In the genomic region with DNA sequence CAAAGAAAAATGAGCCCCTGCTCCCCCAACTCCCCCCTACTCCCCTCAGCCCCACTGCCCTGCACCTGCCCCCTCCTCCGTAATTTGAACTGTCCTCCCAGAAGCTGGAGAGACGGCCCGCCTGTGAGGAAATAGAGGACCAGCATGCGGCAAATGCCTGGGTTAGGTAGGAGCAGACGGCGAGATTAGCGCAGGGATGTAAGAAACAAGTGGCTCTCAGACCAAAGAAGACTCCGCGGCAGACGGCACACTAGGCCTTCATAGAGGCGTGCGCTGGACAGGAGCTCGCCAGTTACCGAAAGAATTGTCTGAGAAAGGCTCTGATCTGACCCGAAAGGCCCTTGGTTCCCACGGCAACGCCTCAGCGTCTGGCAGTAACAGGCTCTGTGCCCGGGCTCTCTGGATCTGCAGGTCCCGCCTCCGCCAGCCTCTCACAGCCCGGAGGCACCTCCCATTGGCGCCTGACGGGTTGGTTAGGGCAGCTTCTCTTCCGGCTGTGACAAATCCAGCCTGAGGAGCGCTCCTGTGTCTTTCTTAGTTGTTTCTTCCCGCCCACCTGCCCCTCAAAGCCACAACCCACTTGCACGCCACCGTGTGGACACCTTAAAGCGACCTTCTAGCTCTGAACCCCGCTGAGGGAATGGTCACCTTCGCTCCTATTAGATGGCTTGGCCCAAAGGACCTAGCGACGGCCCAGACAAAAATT, we compare ENCODE assay signal across 8 cellular contexts. TPM values are rescaled to one million over a fixed set of nuclear protein-coding genes. Genes with fewer than 3 reads are reported as not detected.
A peak's percentile ranks its signal among the peaks of the same experiment; 100 is the strongest.
DNase-seq lines count a peak whose midpoint lies in the region; ATAC-seq and TF ChIP-seq lines count a peak whose summit lies in the region.
"Not testable (repeated sequence)": the region's sequence is repeated elsewhere in the genome, so short reads cannot be mapped to it uniquely, and the experiment has no call there.

No MANE protein-coding gene starts in this region.

- peak in 4 of 7 experiments; percentile 30 to 33 (median 32) for TF ChIP-seq CTCF in body of pancreas (IDR thresholded peaks at IDR 0.05)
- TF ChIP-seq CTCF in fibroblast of mammary gland (conservative IDR thresholded peaks at IDR 0.05; ENCODE audit: control insufficient read depth, insufficient read depth, low read depth, low read length); omental fat pad (IDR thresholded peaks at IDR 0.05); thoracic aorta (IDR thresholded peaks at IDR 0.05): not testable (repeated sequence)

- not testable (repeated sequence) for H3K27ac Mint-ChIP-seq in activated CD4-positive, alpha-beta T cell treated with anti-CD3 and anti-CD28 coated beads for 36 hours

- POLR2A ChIA-PET in activated CD4-positive, alpha-beta T cell treated with anti-CD3 and anti-CD28 coated beads for 36 hours (lab: Charles Lee), result not testable (repeated sequence)

- H3K27ac ChIP-seq in body of pancreas, result peak overlapping the region in 3 of 4 donors; percentile 34 to 68 (median 34)
- not testable (repeated sequence) for H3K27ac ChIP-seq in thoracic aorta

- not testable (repeated sequence) for H3K4me3 Mint-ChIP-seq in activated CD4-positive, alpha-beta T cell treated with anti-CD3 and anti-CD28 coated beads for 36 hours

- WGBS in body of pancreas, 2 donors, result 8% methylated on average over 15 to 26 of the region's 34 CpGs

- H3K9me3 Mint-ChIP-seq in activated CD4-positive, alpha-beta T cell treated with anti-CD3 and anti-CD28 coated beads for 36 hours (ENCODE audit: low read depth), result peaks cover 43% of the 10 kb centered on the region

- not testable (repeated sequence) for TF ChIP-seq POLR2A in body of pancreas (IDR thresholded peaks at IDR 0.05)

- peak; percentile 100 for ATAC-seq in activated CD4-positive, alpha-beta T cell treated with anti-CD3 and anti-CD28 coated beads for 36 hours
- ATAC-seq in body of pancreas, result peak; percentile 97
- peak; percentile 86 for ATAC-seq in omental fat pad (ENCODE audit: low FRiP score)
- not testable (repeated sequence) for ATAC-seq in thoracic aorta (ENCODE audit: insufficient number of reproducible peaks, low FRiP score, low read depth)

- DNase-seq in DMS53 treated with DMSO at 0.1 percent for 48 hours (lab: John Stamatoyannopoulos, UW; ENCODE audit: unreplicated experiment), result peak; percentile 65
- peak; percentile 25 to 69 for DNase-seq in NCI-H1930 (lab: John Stamatoyannopoulos, UW)
- DNase-seq in activated CD4-positive, alpha-beta T cell treated with anti-CD3 and anti-CD28 coated beads for 36 hours, result peak; percentile 62
- DNase-seq in body of pancreas, result peak; percentile 41 to 62 (median 50)
- DNase-seq in fibroblast of mammary gland (ENCODE audit: low read depth), result peak; percentile 21
- DNase-seq in iPS-NIHi7 (ENCODE audit: extremely low spot score), result peak; percentile 12
- DNase-seq in omental fat pad (ENCODE audit: low spot score); thoracic aorta (ENCODE audit: low spot score): not testable (repeated sequence)

- intact Hi-C loops in activated CD4-positive, alpha-beta T cell treated with anti-CD3 and anti-CD28 coated beads for 36 hours (cut with DNase I, micrococcal nuclease); body of pancreas (cut with DNase I): not testable (repeated sequence)

- not testable (repeated sequence) for H3K27me3 ChIP-seq in body of pancreas; thoracic aorta (replicated peaks; ENCODE audit: insufficient read depth)

- not testable (repeated sequence) for H3K4me1 Mint-ChIP-seq in activated CD4-positive, alpha-beta T cell treated with anti-CD3 and anti-CD28 coated beads for 36 hours

- H3K9me3 ChIP-seq in body of pancreas (peaks cover 0 to 11% (median 0%) of the 10 kb centered on the region in 3 donors), thoracic aorta (peaks cover 21% of the 10 kb centered on the region)

- not testable (repeated sequence) for H3K27me3 Mint-ChIP-seq in activated CD4-positive, alpha-beta T cell treated with anti-CD3 and anti-CD28 coated beads for 36 hours

- not testable (repeated sequence) for H3K36me3 ChIP-seq in body of pancreas (replicated peaks in 1 of 2; ENCODE audit: insufficient read depth in 1 of 2, low read depth in 2 of 2); thoracic aorta

- peaks cover 26% of the 10 kb centered on the region for H3K36me3 Mint-ChIP-seq in activated CD4-positive, alpha-beta T cell treated with anti-CD3 and anti-CD28 coated beads for 36 hours (ENCODE audit: low read depth)

- CTCF ChIA-PET in activated CD4-positive, alpha-beta T cell treated with anti-CD3 and anti-CD28 coated beads for 36 hours (lab: Charles Lee), result not testable (repeated sequence)

- not testable (repeated sequence) for H3K4me3 ChIP-seq in body of pancreas; fibroblast of mammary gland (ENCODE audit: control insufficient read depth, low read depth, low read length)
- H3K4me3 ChIP-seq in thoracic aorta, result peak overlapping the region; percentile 21

- not testable (repeated sequence) for H3K4me1 ChIP-seq in body of pancreas; thoracic aorta (ENCODE audit: control insufficient read depth in 1 of 2, low read depth in 2 of 2)

RNA-seq across cellular contexts. Expression of gene ZNF850, which starts 19.0 kb away (rescaled TPM):
- total RNA-seq in activated CD4-positive, alpha-beta T cell treated with anti-CD3 and anti-CD28 coated beads for 36 hours, result 10 to 100 TPM in 1 of 2 experiments, 1 to 10 TPM in 1; 7.0 to 10.7 TPM
- total RNA-seq in body of pancreas (1 to 10 TPM; 1.3 to 1.6 TPM), omental fat pad (1 to 10 TPM; 1.7 to 4.6 (median 3.5) TPM), thoracic aorta (10 to 100 TPM in 1 of 2 donors, 1 to 10 TPM in 1; 2.4 to 13.2 TPM)

RNA-seq across cellular contexts. Expression of gene ZNF790, which starts 46.6 kb away (rescaled TPM):
- 1 to 10 TPM; 7.1 to 8.8 TPM for total RNA-seq in activated CD4-positive, alpha-beta T cell treated with anti-CD3 and anti-CD28 coated beads for 36 hours
- total RNA-seq in body of pancreas (1 to 10 TPM; 1.6 to 5.7 TPM), omental fat pad (1 to 10 TPM; 4.0 to 8.4 (median 4.4) TPM), thoracic aorta (1 to 10 TPM; 7.4 to 8.8 TPM)

RNA-seq across cellular contexts. Expression of gene ZNF345, which starts 59.1 kb away (rescaled TPM):
- total RNA-seq in activated CD4-positive, alpha-beta T cell treated with anti-CD3 and anti-CD28 coated beads for 36 hours, result 1 to 10 TPM; 3.5 to 4.6 TPM
- total RNA-seq in body of pancreas (1 to 10 TPM; 1.3 TPM), omental fat pad (1 to 10 TPM; 2.6 to 7.4 (median 4.2) TPM), thoracic aorta (1 to 10 TPM; 5.7 to 9.7 TPM)
